Comparison of ENCODE assay signal across 8 cellular contexts in the genomic region with DNA sequence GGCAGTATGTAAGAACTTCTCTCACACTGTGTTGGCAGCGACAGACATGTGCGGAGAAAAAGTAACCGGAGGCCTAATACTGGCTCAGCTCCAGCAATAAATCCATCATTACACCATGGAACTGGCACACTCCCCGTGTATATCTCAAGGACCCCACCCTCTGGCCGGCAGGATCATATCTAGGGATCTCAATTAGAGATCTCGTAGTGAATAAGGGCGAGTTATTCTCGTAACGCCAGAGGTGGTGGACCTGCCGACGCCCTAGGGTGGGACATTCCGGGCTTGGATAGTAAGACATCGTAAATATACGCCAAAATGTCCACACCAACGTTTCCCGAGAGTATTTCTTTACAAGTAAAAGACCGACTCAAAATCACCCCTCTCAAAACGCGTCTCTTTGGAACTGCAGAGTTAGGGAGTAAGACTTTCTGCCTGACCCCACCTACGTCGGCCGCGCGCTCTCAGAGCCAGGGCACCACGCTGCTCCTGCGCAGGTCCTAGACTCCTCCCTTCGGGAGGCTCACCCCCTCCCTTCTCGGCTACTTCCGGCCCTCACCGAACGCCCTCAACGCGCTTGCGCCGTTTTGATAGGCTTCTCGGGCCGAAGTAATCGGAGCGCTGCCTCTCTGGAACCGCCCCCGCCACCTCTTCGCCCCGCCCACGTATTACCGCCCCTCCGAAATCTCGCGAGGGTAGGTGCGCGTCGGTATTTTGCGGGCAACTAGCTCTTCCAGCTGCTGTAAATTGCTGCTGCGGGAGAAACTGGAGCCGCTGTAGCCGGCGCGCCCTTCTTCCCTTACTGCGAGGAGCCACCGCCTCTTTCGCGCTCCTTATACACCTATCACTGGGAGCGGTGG. TPM values are rescaled to one million over a fixed set of nuclear protein-coding genes. Genes with fewer than 3 reads are reported as not detected.
DNase-seq lines count a peak whose midpoint lies in the region; ATAC-seq and TF ChIP-seq lines count a peak whose summit lies in the region.

A gene with protein sequence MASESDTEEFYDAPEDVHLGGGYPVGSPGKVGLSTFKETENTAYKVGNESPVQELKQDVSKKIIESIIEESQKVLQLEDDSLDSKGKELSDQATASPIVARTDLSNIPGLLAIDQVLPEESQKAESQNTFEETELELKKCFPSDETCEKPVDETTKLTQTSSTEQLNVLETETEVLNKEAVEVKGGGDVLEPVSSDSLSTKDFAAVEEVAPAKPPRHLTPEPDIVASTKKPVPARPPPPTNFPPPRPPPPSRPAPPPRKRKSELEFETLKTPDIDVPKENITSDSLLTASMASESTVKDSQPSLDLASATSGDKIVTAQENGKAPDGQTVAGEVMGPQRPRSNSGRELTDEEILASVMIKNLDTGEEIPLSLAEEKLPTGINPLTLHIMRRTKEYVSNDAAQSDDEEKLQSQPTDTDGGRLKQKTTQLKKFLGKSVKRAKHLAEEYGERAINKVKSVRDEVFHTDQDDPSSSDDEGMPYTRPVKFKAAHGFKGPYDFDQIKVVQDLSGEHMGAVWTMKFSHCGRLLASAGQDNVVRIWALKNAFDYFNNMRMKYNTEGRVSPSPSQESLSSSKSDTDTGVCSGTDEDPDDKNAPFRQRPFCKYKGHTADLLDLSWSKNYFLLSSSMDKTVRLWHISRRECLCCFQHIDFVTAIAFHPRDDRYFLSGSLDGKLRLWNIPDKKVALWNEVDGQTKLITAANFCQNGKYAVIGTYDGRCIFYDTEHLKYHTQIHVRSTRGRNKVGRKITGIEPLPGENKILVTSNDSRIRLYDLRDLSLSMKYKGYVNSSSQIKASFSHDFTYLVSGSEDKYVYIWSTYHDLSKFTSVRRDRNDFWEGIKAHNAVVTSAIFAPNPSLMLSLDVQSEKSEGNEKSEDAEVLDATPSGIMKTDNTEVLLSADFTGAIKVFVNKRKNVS (plus strand): TSS at position 706 of the 857 bp plus-strand sequence. CDS start 398 bp downstream, outside the sequence.

- TF ChIP-seq CTCF in LNCaP clone FGC (IDR thresholded peaks at IDR 0.05; ENCODE audit: control insufficient read depth, extremely low read depth, insufficient read depth): no peak
- no peak for TF ChIP-seq CTCF in RWPE1 (conservative IDR thresholded peaks at IDR 0.05; ENCODE audit: low read depth)

- POLR2A ChIA-PET in RWPE1 (lab: Yijun Ruan, JAX; ENCODE audit: low non-redundant PET): no interaction called here
- POLR2A ChIA-PET in naive thymus-derived CD4-positive, alpha-beta T cell (lab: Charles Lee): interaction anchor here (0.5 to 1.0 kb wide), 4 partner anchors 20 to 476 kb away, joined by 3 read pairs; no protein-coding TSS in a partner anchor

- H3K27ac ChIP-seq in RWPE1: peak within 1 kb of the TSS; percentile 97
- peak within 1 kb of the TSS; percentile 93 for H3K27ac ChIP-seq in naive thymus-derived CD4-positive, alpha-beta T cell (ENCODE audit: low read depth, low read length)

- H3K4me1 Mint-ChIP-seq in activated T-helper 17 cell treated with anti-CD3 and anti-CD28 coated beads, Interleukin-2, amount 50 U/mL, for 72 hours: peaks cover 13% of the 10 kb centered on the region
- peaks cover 5 to 40% (median 36%) of the 10 kb centered on the region in 7 donors for H3K4me1 Mint-ChIP-seq in naive thymus-derived CD4-positive, alpha-beta T cell
- peaks cover 6 to 18% of the 10 kb centered on the region in 2 donors for H3K4me1 Mint-ChIP-seq in stimulated activated naive B cell treated with anti-CD40 and anti-IgM and Interleukin-4, amounts not matched to agents 10 μg/mL and 1 μg/mL and 100 μg/mL, for 72 hours

- ATAC-seq in activated T-helper 17 cell treated with anti-CD3 and anti-CD28 coated beads, Interleukin-2, amount 50 U/mL, for 72 hours (replicated peaks): peak; percentile 93
- peak; percentile 95 for ATAC-seq in naive thymus-derived CD4-positive, alpha-beta T cell
- peak; percentile 84 to 91 for ATAC-seq in stimulated activated naive B cell treated with anti-CD40 and anti-IgM and Interleukin-4, amounts not matched to agents 10 μg/mL and 1 μg/mL and 100 μg/mL, for 72 hours (replicated peaks)

- no peaks in the 10 kb centered on the region for H3K36me3 Mint-ChIP-seq in activated T-helper 17 cell treated with anti-CD3 and anti-CD28 coated beads, Interleukin-2, amount 50 U/mL, for 72 hours (ENCODE audit: low read depth)
- no peaks in the 10 kb centered on the region for H3K36me3 Mint-ChIP-seq in naive thymus-derived CD4-positive, alpha-beta T cell
- peaks cover 1 to 6% of the 10 kb centered on the region in 2 donors for H3K36me3 Mint-ChIP-seq in stimulated activated naive B cell treated with anti-CD40 and anti-IgM and Interleukin-4, amounts not matched to agents 10 μg/mL and 1 μg/mL and 100 μg/mL, for 72 hours

- peak within 1 kb of the TSS; percentile 81 for H3K4me3 ChIP-seq in LNCaP clone FGC (ENCODE audit: low read depth, low read length)
- H3K4me3 ChIP-seq in naive thymus-derived CD4-positive, alpha-beta T cell (ENCODE audit: low read length): peak within 1 kb of the TSS; percentile 87

- CTCF ChIA-PET in RWPE1 (lab: Yijun Ruan, JAX): interaction anchor here (0.6 kb wide), 1 partner anchor 1591 kb away, joined by 3 read pairs; no protein-coding TSS in a partner anchor
- CTCF ChIA-PET in naive thymus-derived CD4-positive, alpha-beta T cell (lab: Charles Lee): no interaction called here

- H3K9me3 ChIP-seq in naive thymus-derived CD4-positive, alpha-beta T cell (ENCODE audit: control insufficient read depth in 2 of 3, low read length in 3 of 3): no peaks in the 10 kb centered on the region

- H3K27me3 ChIP-seq in naive thymus-derived CD4-positive, alpha-beta T cell (ENCODE audit: control insufficient read depth in 2 of 2, insufficient read depth in 2 of 2, low read length in 2 of 2): no peaks in the 10 kb centered on the region

- intact Hi-C loops in naive thymus-derived CD4-positive, alpha-beta T cell (cut with micrococcal nuclease): loop anchor here (1.0 to 10.0 kb wide), 10 partner anchors 42 to 1907 kb away; a partner anchor contains a TSS

- no peaks in the 10 kb centered on the region for H3K27me3 Mint-ChIP-seq in activated T-helper 17 cell treated with anti-CD3 and anti-CD28 coated beads, Interleukin-2, amount 50 U/mL, for 72 hours
- H3K27me3 Mint-ChIP-seq in naive thymus-derived CD4-positive, alpha-beta T cell: no peaks in the 10 kb centered on the region
- H3K27me3 Mint-ChIP-seq in stimulated activated naive B cell treated with anti-CD40 and anti-IgM and Interleukin-4, amounts not matched to agents 10 μg/mL and 1 μg/mL and 100 μg/mL, for 72 hours: no peaks in the 10 kb centered on the region

- H3K4me3 Mint-ChIP-seq in activated T-helper 17 cell treated with anti-CD3 and anti-CD28 coated beads, Interleukin-2, amount 50 U/mL, for 72 hours: peak within 1 kb of the TSS; percentile 95
- H3K4me3 Mint-ChIP-seq in naive thymus-derived CD4-positive, alpha-beta T cell: peak within 1 kb of the TSS; percentile 87 to 99 (median 98)
- H3K4me3 Mint-ChIP-seq in stimulated activated naive B cell treated with anti-CD40 and anti-IgM and Interleukin-4, amounts not matched to agents 10 μg/mL and 1 μg/mL and 100 μg/mL, for 72 hours: peak within 1 kb of the TSS; percentile 95 to 99

- peak within 1 kb of the TSS; percentile 95 for H3K27ac Mint-ChIP-seq in activated T-helper 17 cell treated with anti-CD3 and anti-CD28 coated beads, Interleukin-2, amount 50 U/mL, for 72 hours
- peak within 1 kb of the TSS; percentile 92 to 99 (median 96) for H3K27ac Mint-ChIP-seq in naive thymus-derived CD4-positive, alpha-beta T cell
- peak within 1 kb of the TSS; percentile 99 for H3K27ac Mint-ChIP-seq in stimulated activated naive B cell treated with anti-CD40 and anti-IgM and Interleukin-4, amounts not matched to agents 10 μg/mL and 1 μg/mL and 100 μg/mL, for 72 hours

- H3K36me3 ChIP-seq in naive thymus-derived CD4-positive, alpha-beta T cell (ENCODE audit: control insufficient read depth in 2 of 3, insufficient read depth in 3 of 3, low read length in 3 of 3): peaks cover 0 to 7% (median 0%) of the 10 kb centered on the region in 3 experiments

- H3K9me3 Mint-ChIP-seq in activated T-helper 17 cell treated with anti-CD3 and anti-CD28 coated beads, Interleukin-2, amount 50 U/mL, for 72 hours: no peaks in the 10 kb centered on the region
- H3K9me3 Mint-ChIP-seq in naive thymus-derived CD4-positive, alpha-beta T cell: peaks cover 0 to 1% (median 0%) of the 10 kb centered on the region in 11 donors
- H3K9me3 Mint-ChIP-seq in stimulated activated naive B cell treated with anti-CD40 and anti-IgM and Interleukin-4, amounts not matched to agents 10 μg/mL and 1 μg/mL and 100 μg/mL, for 72 hours: peaks cover 0 to 3% of the 10 kb centered on the region in 2 donors

- peaks cover 19 to 24% of the 10 kb centered on the region in 2 donors for H3K4me1 ChIP-seq in naive thymus-derived CD4-positive, alpha-beta T cell (ENCODE audit: control insufficient read depth in 2 of 2, insufficient read depth in 2 of 2, low read length in 2 of 2)

- DNase-seq in Daoy (ENCODE audit: low read depth) (peak; percentile 95), GOT3 (lab: John Stamatoyannopoulos, UW) (peak; percentile 73), LNCaP clone FGC (ENCODE audit: low read depth) (peak; percentile 86), RWPE1 (ENCODE audit: low spot score) (peak; percentile 94), fibroblast of gingiva (ENCODE audit: low read depth) (peak; percentile 96)
- DNase-seq in naive thymus-derived CD4-positive, alpha-beta T cell: peak; percentile 79 to 95 (median 92)
- DNase-seq in stimulated activated naive B cell treated with anti-CD40 and anti-IgM and Interleukin-4, amounts not matched to agents 10 μg/mL and 1 μg/mL and 100 μg/mL, for 72 hours: peak; percentile 91

RNA-seq across cellular contexts. Expression of the gene that starts here (rescaled TPM):
- total RNA-seq in Daoy (2014; rRNA removed; shearing (Covaris generic)): 10.1 and 12.4 TPM in 2 replicates
- total RNA-seq in activated T-helper 17 cell treated with anti-CD3 and anti-CD28 coated beads, Interleukin-2, amount 50 U/mL, for 72 hours: 10 to 100 TPM; 12.0 to 12.7 TPM
- 10 to 100 TPM; 12.0 to 19.0 (median 17.0) TPM for total RNA-seq in naive thymus-derived CD4-positive, alpha-beta T cell
- polyA plus RNA-seq in naive thymus-derived CD4-positive, alpha-beta T cell: 1 to 10 TPM; 7.8 to 8.5 TPM

Comparison
In these comparisons a context has a peak if more than half of its experiments do, and no peak if none do; other contexts are left out.
1. Peak in every context shown above with its lines: DNase-seq, ATAC-seq, H3K4me3 ChIP-seq and H3K27ac ChIP-seq.